ENCODE assay signal across 8 cellular contexts in genomic region chr12:103929909-103930786, GRCh38. TPM values are rescaled to one million over a fixed set of nuclear protein-coding genes. Genes with fewer than 3 reads are reported as not detected.
DNase-seq lines count a peak whose midpoint lies in the region; ATAC-seq and FAIRE-seq lines count a peak whose summit lies in the region.

Gene HSP90B1, plus strand, starts transcription at chr12:103930410. Its CDS starts 106 bp downstream, at chr12:103930516.

- ATAC-seq in GM21786 (IDR thresholded peaks at IDR 0.05; ENCODE audit: unreplicated experiment) (peak; percentile 63), esophagus mucosa (peak; percentile 97)
- peak; percentile 70 to 72 for ATAC-seq in activated T-cell treated with anti-CD3 and anti-CD28 coated beads, Interleukin-2, amount 50 U/mL, for 72 hours (replicated peaks in 1 of 2)

- H3K4me1 Mint-ChIP-seq in activated T-cell treated with anti-CD3 and anti-CD28 coated beads, Interleukin-2, amount 50 U/mL, for 72 hours (ENCODE audit: low read depth) = peaks cover 69% of the 10 kb centered on the region

- DNase-seq in DMS79 (lab: John Stamatoyannopoulos, UW) = peak; percentile 100
- peak; percentile 99 for DNase-seq in RCC 7860 (ENCODE audit: low spot score)
- peak; percentile 99 to 100 for DNase-seq in activated T-cell treated with anti-CD3 and anti-CD28 coated beads, Interleukin-2, amount 50 U/mL, for 72 hours
- DNase-seq in stimulated activated CD8-positive, alpha-beta memory T cell treated with anti-CD3 and anti-CD28 coated beads, Interleukin-7, amount 100 ng/mL, for 24 hours (ENCODE audit: low read depth) = peak; percentile 99

- peaks cover 47% of the 10 kb centered on the region for H3K4me1 ChIP-seq in muscle layer of colon (ENCODE audit: insufficient read depth, low read length)

- H3K36me3 Mint-ChIP-seq in activated T-cell treated with anti-CD3 and anti-CD28 coated beads, Interleukin-2, amount 50 U/mL, for 72 hours (ENCODE audit: insufficient read depth in 2 of 2) = peaks cover 20 to 39% of the 10 kb centered on the region in 2 donors

- peaks cover 0 to 3% of the 10 kb centered on the region in 2 donors for H3K9me3 Mint-ChIP-seq in activated T-cell treated with anti-CD3 and anti-CD28 coated beads, Interleukin-2, amount 50 U/mL, for 72 hours

- peak within 1 kb of the TSS; percentile 84 to 93 for H3K4me3 Mint-ChIP-seq in activated T-cell treated with anti-CD3 and anti-CD28 coated beads, Interleukin-2, amount 50 U/mL, for 72 hours

- no peaks in the 10 kb centered on the region for H3K27me3 ChIP-seq in muscle layer of colon (ENCODE audit: control insufficient read depth in 1 of 2, insufficient read depth in 2 of 2, low read length in 2 of 2)

- H3K4me3 ChIP-seq in muscle layer of colon (ENCODE audit: low read depth in 1 of 2, low read length in 2 of 2) = peak within 1 kb of the TSS; percentile 64 to 89

- peak within 1 kb of the TSS; percentile 89 for H3K27ac ChIP-seq in KOPT-K1 (ENCODE audit: low read depth, low read length, poor library complexity, severe bottlenecking)
- peak within 1 kb of the TSS; percentile 98 for H3K27ac ChIP-seq in muscle layer of colon (ENCODE audit: low read depth, low read length)

- H3K27ac Mint-ChIP-seq in activated T-cell treated with anti-CD3 and anti-CD28 coated beads, Interleukin-2, amount 50 U/mL, for 72 hours = peak within 1 kb of the TSS; percentile 98

- H3K9me3 ChIP-seq in KOPT-K1 (ENCODE audit: insufficient read depth, low read length, poor library complexity, severe bottlenecking) (no peaks in the 10 kb centered on the region), muscle layer of colon (ENCODE audit: low read length) (no peaks in the 10 kb centered on the region)

- H3K9ac ChIP-seq in muscle layer of colon (ENCODE audit: low read length) = peak within 1 kb of the TSS; percentile 94

- no peaks in the 10 kb centered on the region for H3K27me3 Mint-ChIP-seq in activated T-cell treated with anti-CD3 and anti-CD28 coated beads, Interleukin-2, amount 50 U/mL, for 72 hours (ENCODE audit: low read depth)

- H3K36me3 ChIP-seq in KOPT-K1 (ENCODE audit: insufficient read depth, low read length) (peaks cover 40% of the 10 kb centered on the region), muscle layer of colon (ENCODE audit: insufficient read depth, low read length) (peaks cover 31% of the 10 kb centered on the region)

- peak; percentile 93 for FAIRE-seq in RCC 7860 (lab: Jason Lieb, UNC)

RNA-seq across cellular contexts. Expression of gene HSP90B1, which starts in this region (rescaled TPM):
- total RNA-seq in activated T-cell treated with anti-CD3 and anti-CD28 coated beads, Interleukin-2, amount 50 U/mL, for 72 hours = 100 to 1,000 TPM; 416 to 532 TPM
- 219 TPM for total RNA-seq in esophagus mucosa

Comparison
In these comparisons a context has a peak if more than half of its experiments do, and no peak if none do; other contexts are left out.
1. Peak in every context shown above with its lines: DNase-seq, ATAC-seq, H3K4me3 ChIP-seq and H3K27ac ChIP-seq.